Comparison of ENCODE assay signal across 7 cellular contexts in genomic region chr17:80262775-80263244, GRCh38. TPM values are rescaled to one million over a fixed set of nuclear protein-coding genes. Genes with fewer than 3 reads are reported as not detected.
A peak's percentile ranks its signal among the peaks of the same experiment; 100 is the strongest.
DNase-seq lines count a peak whose midpoint lies in the region; ATAC-seq and TF ChIP-seq lines count a peak whose summit lies in the region.

No MANE protein-coding gene starts in this region.

- TF ChIP-seq CTCF in gastroesophageal sphincter (IDR thresholded peaks at IDR 0.05) (no peak), spleen (IDR thresholded peaks at IDR 0.05 in 8 of 11, conservative IDR thresholded peaks at IDR 0.05 in 3 of 11) (no peak)

- H3K4me3 Mint-ChIP-seq in T-cell: peak overlapping the region; percentile 86 to 96 (median 94)

- no peaks in the 10 kb centered on the region for H3K27me3 Mint-ChIP-seq in T-cell

- peak overlapping the region; percentile 94 for H3K27ac Mint-ChIP-seq in T-cell

- peak overlapping the region; percentile 80 for H3K4me2 ChIP-seq in GM23248 (ENCODE audit: unreplicated experiment)

- H4K20me1 ChIP-seq in GM23248 (ENCODE audit: insufficient read depth): no peaks in the 10 kb centered on the region

- 63 to 65% methylated on average over 8 of the region's 8 CpGs for WGBS in GM23248 (ENCODE audit: low coverage in 1 of 2, low lambda C conversion rate in 2 of 2, missing lambda C conversion rate in 2 of 2), 2 experiments
- WGBS in gastroesophageal sphincter (ENCODE audit: low coverage in 1 of 2), 2 donors: no CpG with 5 or more reads among the region's 8 CpGs
- WGBS in spleen, 5 donors: 75 to 81% (median 79%) methylated on average over 5 to 8 of the region's 8 CpGs; no CpG with 5 or more reads in 1 of the 5 donors

- ATAC-seq in T-cell (replicated peaks in 1 of 4) (no peak), gastroesophageal sphincter (no peak), GM21786 (IDR thresholded peaks at IDR 0.05; ENCODE audit: unreplicated experiment) (no peak)

- no peak for TF ChIP-seq EP300 in gastroesophageal sphincter (IDR thresholded peaks at IDR 0.05)

- peak overlapping the region; percentile 95 for H3K9ac ChIP-seq in GM23248

- TF ChIP-seq POLR2A in gastroesophageal sphincter (IDR thresholded peaks at IDR 0.05): no peak
- no peak for TF ChIP-seq POLR2A in spleen (IDR thresholded peaks at IDR 0.05)

- CTCF ChIA-PET in T-cell (lab: Charles Lee): no interaction called here

- POLR2A ChIA-PET in T-cell (lab: Charles Lee): no interaction called here

- H3K36me3 ChIP-seq in GM23248 (ENCODE audit: low read depth): no peaks in the 10 kb centered on the region; the same call in 1 of the 2 replicates
- H3K36me3 ChIP-seq in gastroesophageal sphincter: peaks cover 0 to 39% of the 10 kb centered on the region in 2 donors
- peaks cover 0 to 36% (median 12%) of the 10 kb centered on the region in 6 donors for H3K36me3 ChIP-seq in spleen

- H3K27ac ChIP-seq in GM23248 (peak overlapping the region; percentile 79), gastroesophageal sphincter (peak overlapping the region; percentile 12 to 99 (median 97)), spleen (peak overlapping the region; percentile 49 to 100 (median 99))

- no peaks in the 10 kb centered on the region for H3K9me3 Mint-ChIP-seq in T-cell

- H3K9me2 ChIP-seq in GM23248 (ENCODE audit: insufficient read depth): no peaks in the 10 kb centered on the region

- H3K4me1 ChIP-seq in GM23248 (ENCODE audit: insufficient read depth): peaks cover 15% of the 10 kb centered on the region
- H3K4me1 ChIP-seq in gastroesophageal sphincter: peaks cover 2 to 55% (median 26%) of the 10 kb centered on the region in 3 donors
- H3K4me1 ChIP-seq in spleen: peaks cover 32 to 90% (median 82%) of the 10 kb centered on the region in 6 donors

- peak; percentile 12 for DNase-seq in GM23248
- DNase-seq in T-cell: no peak
- no peak for DNase-seq in spleen
- DNase-seq in middle frontal gyrus (ENCODE audit: extremely low spot score, low spot score): no peak
- no peak for DNase-seq in NCI-H146 treated with DMSO at 0.1 percent for 48 hours (lab: John Stamatoyannopoulos, UW; ENCODE audit: unreplicated experiment)

- peaks cover 17% of the 10 kb centered on the region for H3K36me3 Mint-ChIP-seq in T-cell

- no peak overlapping the region for H2AFZ ChIP-seq in GM23248

- peaks cover 21% of the 10 kb centered on the region for H3F3A ChIP-seq in GM23248 (ENCODE audit: insufficient read depth)

- H3K4me3 ChIP-seq in GM23248 (peak overlapping the region; percentile 82), gastroesophageal sphincter (peak overlapping the region; percentile 21 to 47), spleen (peak overlapping the region in 7 of 8 donors; percentile 75 to 95 (median 89))

- H3K27me3 ChIP-seq in GM23248 (replicated peaks; ENCODE audit: insufficient read depth) (no peaks in the 10 kb centered on the region), gastroesophageal sphincter (no peaks in the 10 kb centered on the region), spleen (replicated peaks in 1 of 7) (no peaks in the 10 kb centered on the region)

- H3K9me3 ChIP-seq in GM23248 (ENCODE audit: low read depth) (no peaks in the 10 kb centered on the region), gastroesophageal sphincter (no peaks in the 10 kb centered on the region), spleen (no peaks in the 10 kb centered on the region)

- intact Hi-C loops in spleen (cut with DNase I; ENCODE audit: low total_unique reads): no loop called here

- H3K79me2 ChIP-seq in GM23248 (ENCODE audit: insufficient read depth): peaks cover 40% of the 10 kb centered on the region

- in situ Hi-C loops in GM23248 (cut with MboI): no loop called here

- peaks cover 63 to 69% (median 64%) of the 10 kb centered on the region in 3 donors for H3K4me1 Mint-ChIP-seq in T-cell

RNA-seq across cellular contexts. Expression of gene RNF213, which starts 2.2 kb away (rescaled TPM):
- 45.0 and 62.3 TPM in 2 replicates for total RNA-seq in GM23248 (2014; rRNA removed; shearing (Covaris generic))
- polyA plus RNA-seq in GM23248 (2016; fragmentation: Nextera tagmentation; extraction: Ambion mirVana) (16.7 and 18.8 TPM in 2 replicates), spleen (10 to 100 TPM; 36.7 to 78.7 (median 57.0) TPM)
- total RNA-seq in T-cell (100 to 1,000 TPM; 433 to 628 (median 590) TPM), gastroesophageal sphincter (10 to 100 TPM; 59.2 to 87.6 (median 67.8) TPM), spleen (100 to 1,000 TPM; 303 to 481 (median 353) TPM)

RNA-seq across cellular contexts. Expression of gene SLC26A11, which starts 42.6 kb away (rescaled TPM):
- 13.9 and 16.3 TPM in 2 replicates for total RNA-seq in GM23248 (2014; rRNA removed; shearing (Covaris generic))
- polyA plus RNA-seq in GM23248 (2016; fragmentation: Nextera tagmentation; extraction: Ambion mirVana) (11.4 and 11.9 TPM in 2 replicates), spleen (10 to 100 TPM in 1 of 3 donors, 1 to 10 TPM in 2; 6.8 to 22.4 (median 8.2) TPM)
- total RNA-seq in T-cell (100 to 1,000 TPM in 3 of 5 donors, 10 to 100 TPM in 2; 45.9 to 123 (median 112) TPM), gastroesophageal sphincter (10 to 100 TPM in 3 of 4 donors, 1 to 10 TPM in 1; 7.9 to 19.7 (median 13.7) TPM), spleen (10 to 100 TPM; 22.8 to 39.7 (median 33.9) TPM)

RNA-seq across cellular contexts. Expression of gene SGSH, which starts 42.7 kb away (rescaled TPM):
- total RNA-seq in GM23248 (2014; rRNA removed; shearing (Covaris generic)): 21.2 and 35.2 TPM in 2 replicates
- polyA plus RNA-seq in GM23248 (2016; fragmentation: Nextera tagmentation; extraction: Ambion mirVana) (63.5 and 69.8 TPM in 2 replicates), spleen (10 to 100 TPM; 23.6 to 63.4 (median 51.9) TPM)
- total RNA-seq in T-cell (100 to 1,000 TPM; 133 to 197 (median 155) TPM), gastroesophageal sphincter (10 to 100 TPM; 16.8 to 39.2 (median 18.2) TPM), spleen (100 to 1,000 TPM in 3 of 7 donors, 10 to 100 TPM in 4; 85.9 to 137 (median 95.1) TPM)

Comparison
In these comparisons a context has a peak if more than half of its experiments do, and no peak if none do; other contexts are left out.
1. H3K4me3 ChIP-seq: peak in every context shown above with its lines; median percentile 89 in spleen; 82 in GM23248; 34 in gastroesophageal sphincter.